ENCODE assay signal across 8 cellular contexts in the genomic region with DNA sequence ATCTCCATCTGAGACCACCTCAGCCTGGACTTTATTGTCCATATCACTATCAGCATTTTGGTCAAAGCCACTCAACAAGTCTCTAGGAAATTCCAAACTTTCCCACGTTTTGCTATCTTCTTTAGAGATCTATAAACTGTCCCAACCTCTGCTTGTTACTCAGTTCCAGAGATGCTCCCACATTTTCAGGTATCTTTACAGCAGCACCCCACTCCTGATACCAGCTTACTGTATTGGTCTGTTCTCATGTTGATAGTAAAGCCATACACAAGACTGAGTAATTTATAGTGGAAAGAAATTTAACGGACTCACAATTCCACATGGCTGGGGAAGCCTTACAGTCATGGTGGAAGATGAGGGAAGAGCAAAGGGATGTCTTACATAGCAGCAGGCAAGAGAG.
"Had no signal": no experiment of that assay in that cellular context is flagged by ENCODE, and none has a peak within 500 bp of the region (broad histone marks: within the 10 kb centered on the region; RNA-seq: fewer than 3 reads in every experiment).

No MANE protein-coding gene starts in this region.

- ATAC-seq: GM12878 had no signal

- DNase-seq: GDM1, GF-D8 had no signal

- H3K4me3 ChIP-seq: GM12878 had no signal

- FAIRE-seq: G401.6, GM12878, GM12891, GM12892, GM18507, GM19239 had no signal
